Comparison of ENCODE assay signal across 9 cellular contexts in the genomic region with DNA sequence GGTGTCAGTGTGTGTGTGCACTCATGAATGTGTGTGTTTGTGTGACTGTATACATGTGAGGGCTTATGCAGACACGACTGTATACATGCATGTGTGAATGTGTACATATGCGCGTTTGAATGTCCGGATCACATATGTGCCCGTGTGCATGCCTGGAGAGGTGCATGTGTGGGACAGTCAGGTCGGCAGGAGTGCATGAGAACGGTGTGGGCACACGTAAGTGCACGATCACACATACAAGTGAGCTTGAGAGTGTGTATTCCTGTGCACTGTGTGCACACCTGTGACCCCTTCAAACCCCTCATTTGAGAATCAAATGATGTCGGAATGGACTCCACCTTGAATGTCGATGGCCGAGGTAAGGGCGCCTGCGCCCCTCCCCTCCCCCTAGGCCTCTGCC. TPM values are rescaled to one million over a fixed set of nuclear protein-coding genes. Genes with fewer than 3 reads are reported as not detected.
DNase-seq lines count a peak whose midpoint lies in the region; ATAC-seq and TF ChIP-seq lines count a peak whose summit lies in the region.
"Had no signal": no experiment of that assay in that cellular context is flagged by ENCODE, and none has a peak within 500 bp of the region (broad histone marks: within the 10 kb centered on the region; RNA-seq: fewer than 3 reads in every experiment).

No MANE protein-coding gene starts in this region.

- H3K27me3 Mint-ChIP-seq in T-helper 2 cell treated with Interferon-gamma antibody and Interleukin-4, amounts not matched to agents 5 μg/mL and 100 μg/mL, for 36 hours (ENCODE audit: low read depth) = peaks cover 71% of the 10 kb centered on the region
- H3K27me3 Mint-ChIP-seq in IgD-negative memory B cell (peaks cover 18% of the 10 kb centered on the region), osteocyte (ENCODE audit: unreplicated experiment) (peaks cover 70% of the 10 kb centered on the region)

- DNase-seq in T-helper 2 cell treated with Interferon-gamma antibody and Interleukin-4, amounts not matched to agents 5 μg/mL and 100 μg/mL, for 36 hours (ENCODE audit: low spot score) = no peak
- DNase-seq in T-helper 2 cell (no peak), coronary artery (ENCODE audit: low spot score) (no peak), osteocyte (ENCODE audit: extremely low spot score, unreplicated experiment) (no peak), NCI-H774 (lab: John Stamatoyannopoulos, UW) (no peak)
- DNase-seq: small intestine had no signal

- peak overlapping the region; percentile 73 for H3K4me3 ChIP-seq in coronary artery

- peak overlapping the region; percentile 80 for H3K4me3 Mint-ChIP-seq in T-helper 2 cell treated with Interferon-gamma antibody and Interleukin-4, amounts not matched to agents 5 μg/mL and 100 μg/mL, for 36 hours
- peak overlapping the region; percentile 30 to 93 (median 88) for H3K4me3 Mint-ChIP-seq in IgD-negative memory B cell
- peak overlapping the region; percentile 18 for H3K4me3 Mint-ChIP-seq in osteocyte (ENCODE audit: unreplicated experiment)

- peak overlapping the region in 1 of 2 donors; percentile 54 for H3K27ac ChIP-seq in coronary artery

- no peak overlapping the region for H3K27ac Mint-ChIP-seq in T-helper 2 cell treated with Interferon-gamma antibody and Interleukin-4, amounts not matched to agents 5 μg/mL and 100 μg/mL, for 36 hours
- peak overlapping the region in 1 of 3 donors; percentile 39 for H3K27ac Mint-ChIP-seq in IgD-negative memory B cell
- no peak overlapping the region for H3K27ac Mint-ChIP-seq in osteocyte (ENCODE audit: unreplicated experiment)

- no peaks in the 10 kb centered on the region for H3K9me3 Mint-ChIP-seq in T-helper 2 cell treated with Interferon-gamma antibody and Interleukin-4, amounts not matched to agents 5 μg/mL and 100 μg/mL, for 36 hours
- H3K9me3 Mint-ChIP-seq in IgD-negative memory B cell = no peaks in the 10 kb centered on the region
- no peaks in the 10 kb centered on the region for H3K9me3 Mint-ChIP-seq in osteocyte (ENCODE audit: unreplicated experiment)

- no peak for ATAC-seq in HG02870 (IDR thresholded peaks at IDR 0.05; ENCODE audit: unreplicated experiment)
- ATAC-seq in GM18519 (IDR thresholded peaks at IDR 0.05; ENCODE audit: low FRiP score, unreplicated experiment) = no peak

- H3K36me3 Mint-ChIP-seq in T-helper 2 cell treated with Interferon-gamma antibody and Interleukin-4, amounts not matched to agents 5 μg/mL and 100 μg/mL, for 36 hours (ENCODE audit: low read depth) = no peaks in the 10 kb centered on the region
- H3K36me3 Mint-ChIP-seq in IgD-negative memory B cell = no peaks in the 10 kb centered on the region
- H3K36me3 Mint-ChIP-seq in osteocyte (ENCODE audit: unreplicated experiment) = no peaks in the 10 kb centered on the region

- no peak for TF ChIP-seq CTCF in coronary artery (IDR thresholded peaks at IDR 0.05)
- TF ChIP-seq CTCF in osteocyte (IDR thresholded peaks at IDR 0.05) = no peak

- H3K4me1 Mint-ChIP-seq in T-helper 2 cell treated with Interferon-gamma antibody and Interleukin-4, amounts not matched to agents 5 μg/mL and 100 μg/mL, for 36 hours (ENCODE audit: low read depth) = peaks cover 12% of the 10 kb centered on the region
- H3K4me1 Mint-ChIP-seq in IgD-negative memory B cell = peaks cover 10 to 12% (median 10%) of the 10 kb centered on the region in 3 donors
- H3K4me1 Mint-ChIP-seq in osteocyte (ENCODE audit: unreplicated experiment) = peaks cover 20% of the 10 kb centered on the region

RNA-seq across cellular contexts. Expression of gene NGFR, which starts 0.7 kb away (rescaled TPM):
- not detected for polyA plus RNA-seq in IgD-negative memory B cell
- total RNA-seq in osteocyte = 2.8 and 3.6 TPM in 2 replicates

Comparison
In these comparisons a context has a peak if more than half of its experiments do, and no peak if none do; other contexts are left out.
1. H3K4me3 Mint-ChIP-seq: peak in every context shown above with its lines; median percentile 88 in IgD-negative memory B cell; 80 in T-helper 2 cell treated with Interferon-gamma antibody and Interleukin-4, amounts not matched to agents 5 μg/mL and 100 μg/mL, for 36 hours; 18 in osteocyte.